Comparison of ENCODE assay signal across 2 cellular contexts in the genomic region with DNA sequence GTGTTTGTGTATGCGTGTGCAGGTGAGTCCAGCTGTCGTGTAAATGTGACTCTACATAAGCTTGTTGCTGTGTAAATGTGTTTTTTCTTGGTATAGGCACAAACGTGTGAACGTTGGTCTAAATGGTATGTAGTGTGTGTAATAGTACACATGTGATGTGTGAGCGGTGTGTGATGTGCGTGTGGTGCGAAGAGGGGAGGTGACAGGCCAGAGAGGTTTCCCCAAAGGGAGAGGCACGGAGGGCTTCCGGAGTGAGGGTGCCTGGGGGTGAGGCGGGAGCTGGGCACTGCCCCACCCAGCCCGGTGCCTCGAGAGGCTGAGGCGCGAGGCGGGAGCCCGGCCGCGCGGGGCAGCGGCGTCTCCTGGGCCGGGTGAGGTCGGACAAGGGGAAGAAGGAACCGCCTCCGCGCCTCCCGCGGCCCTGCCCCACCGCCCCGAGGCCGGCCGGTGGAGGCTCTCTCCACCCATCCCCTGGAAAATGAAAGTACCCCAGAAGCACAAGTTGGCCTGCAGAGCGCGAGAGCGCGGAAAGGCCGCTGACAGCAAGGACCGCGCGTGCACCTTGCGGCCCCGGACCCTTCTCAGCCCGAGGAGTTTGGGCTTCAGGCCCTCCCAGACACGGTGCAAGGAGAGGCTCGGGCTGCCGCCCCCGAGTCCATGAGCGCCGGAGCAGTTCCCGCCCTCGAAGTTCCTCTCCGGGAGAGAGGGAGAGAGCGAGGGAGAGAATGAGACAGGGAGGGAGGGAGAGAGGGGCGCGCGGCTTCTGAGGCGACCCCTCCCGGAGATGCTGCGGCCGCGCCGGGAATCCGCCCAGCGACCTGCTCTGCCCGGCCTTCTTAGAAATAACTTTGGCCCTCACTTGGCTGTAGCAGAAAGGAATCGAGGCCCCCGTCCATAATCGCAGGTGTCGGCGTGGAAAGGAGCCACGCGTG.
TF ChIP-seq lines count a peak whose summit lies in the region.

No MANE protein-coding gene starts in this region.

TF ChIP-seq in GM12891, 5 proteins besides CTCF, POLR2A, EP300 and RAD21:
- no peak for TF ChIP-seq POU2F2 (IDR thresholded peaks at IDR 0.05; ENCODE audit: low read depth, low read length)
- no peak for TF ChIP-seq TAF1 (IDR thresholded peaks at IDR 0.05; ENCODE audit: low read depth, low read length)
- TF ChIP-seq PAX5 (IDR thresholded peaks at IDR 0.05; ENCODE audit: insufficient read depth, low read length, severe bottlenecking) = no peak
- no peak for TF ChIP-seq POLR2AphosphoS5 (IDR thresholded peaks at IDR 0.05; ENCODE audit: low read depth, low read length)
- TF ChIP-seq SPI1 (IDR thresholded peaks at IDR 0.05; ENCODE audit: low read depth, low read length) = no peak

TF ChIP-seq in IMR-90, 13 proteins besides CTCF, POLR2A, EP300 and RAD21:
- TF ChIP-seq, protein P1, sequence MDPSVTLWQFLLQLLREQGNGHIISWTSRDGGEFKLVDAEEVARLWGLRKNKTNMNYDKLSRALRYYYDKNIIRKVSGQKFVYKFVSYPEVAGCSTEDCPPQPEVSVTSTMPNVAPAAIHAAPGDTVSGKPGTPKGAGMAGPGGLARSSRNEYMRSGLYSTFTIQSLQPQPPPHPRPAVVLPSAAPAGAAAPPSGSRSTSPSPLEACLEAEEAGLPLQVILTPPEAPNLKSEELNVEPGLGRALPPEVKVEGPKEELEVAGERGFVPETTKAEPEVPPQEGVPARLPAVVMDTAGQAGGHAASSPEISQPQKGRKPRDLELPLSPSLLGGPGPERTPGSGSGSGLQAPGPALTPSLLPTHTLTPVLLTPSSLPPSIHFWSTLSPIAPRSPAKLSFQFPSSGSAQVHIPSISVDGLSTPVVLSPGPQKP (IDR thresholded peaks at IDR 0.05; ENCODE audit: borderline replicate concordance, low read depth, low read length) = no peak
- TF ChIP-seq USF2 (IDR thresholded peaks at IDR 0.05; ENCODE audit: low read depth, low read length) = no peak
- TF ChIP-seq CEBPB (IDR thresholded peaks at IDR 0.05; ENCODE audit: low read depth, low read length) = no peak
- TF ChIP-seq MAZ (IDR thresholded peaks at IDR 0.05; ENCODE audit: borderline replicate concordance, low read depth, low read length) = no peak
- TF ChIP-seq RFX5 (IDR thresholded peaks at IDR 0.05; ENCODE audit: low read depth, low read length) = no peak
- no peak for TF ChIP-seq NFE2L2 (IDR thresholded peaks at IDR 0.05; ENCODE audit: low read depth, low read length)
- no peak for TF ChIP-seq RCOR1 (IDR thresholded peaks at IDR 0.05; ENCODE audit: insufficient replicate concordance, low read length)
- TF ChIP-seq SMC3 (IDR thresholded peaks at IDR 0.05; ENCODE audit: low read depth, low read length) = no peak
- TF ChIP-seq CHD1 (IDR thresholded peaks at IDR 0.05; ENCODE audit: low read depth, low read length) = no peak
- no peak for TF ChIP-seq MAFK (IDR thresholded peaks at IDR 0.05; ENCODE audit: low read depth, low read length)
- no peak for TF ChIP-seq BHLHE40 (IDR thresholded peaks at IDR 0.05; ENCODE audit: low read depth, low read length)
- TF ChIP-seq FOS (IDR thresholded peaks at IDR 0.05; ENCODE audit: low read depth, low read length) = no peak
- TF ChIP-seq MXI1 (IDR thresholded peaks at IDR 0.05; ENCODE audit: borderline replicate concordance, low read depth, low read length) = no peak
